Comparison of ENCODE assay signal across 13 cellular contexts in the genomic region with DNA sequence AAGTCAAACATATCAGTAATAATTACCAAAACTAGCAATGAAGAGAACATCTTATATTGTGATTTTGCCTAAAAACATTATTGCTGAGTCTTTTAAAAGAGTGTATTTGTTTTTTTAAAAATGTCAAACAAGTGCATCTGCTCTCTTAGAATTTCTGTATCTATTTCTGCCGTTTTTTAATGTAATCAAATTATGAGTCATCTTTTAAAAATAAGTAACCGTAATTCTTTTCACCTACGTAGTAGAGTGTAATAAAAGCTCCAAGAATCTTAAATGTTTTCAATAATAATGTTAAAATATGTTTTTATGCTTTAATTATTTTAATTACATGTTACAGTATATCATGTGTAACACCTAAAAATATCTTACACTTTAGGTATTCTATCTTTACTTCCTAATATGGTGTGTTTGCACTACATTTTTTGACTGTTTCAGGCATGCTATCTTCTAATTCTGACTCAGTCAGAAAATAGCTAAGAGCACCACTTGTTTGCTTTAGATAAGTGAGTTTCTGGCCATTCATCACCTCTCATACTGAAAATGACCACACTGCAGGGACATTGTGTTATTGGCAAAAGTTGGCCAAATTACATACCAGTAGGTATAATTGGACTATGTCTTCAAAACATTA.
A peak's percentile ranks its signal among the peaks of the same experiment; 100 is the strongest.
DNase-seq lines count a peak whose midpoint lies in the region; ATAC-seq, FAIRE-seq and TF ChIP-seq lines count a peak whose summit lies in the region.
"Had no signal": no experiment of that assay in that cellular context is flagged by ENCODE, and none has a peak within 500 bp of the region (broad histone marks: within the 10 kb centered on the region; RNA-seq: fewer than 3 reads in every experiment).

No MANE protein-coding gene starts in this region.

- CTCF ChIA-PET in PC-3 (lab: Charles Lee) = no interaction called here
- CTCF ChIA-PET in activated CD4-positive, alpha-beta memory T cell treated with anti-CD3 and anti-CD28 coated beads for 36 hours (lab: Charles Lee) = no interaction called here

- H3K27me3 Mint-ChIP-seq in activated CD4-positive, alpha-beta memory T cell treated with anti-CD3 and anti-CD28 coated beads for 36 hours = no peaks in the 10 kb centered on the region
- H3K27me3 Mint-ChIP-seq: activated CD4-positive, alpha-beta T cell treated with anti-CD3 and anti-CD28 coated beads, Interleukin-2, amount 10 ng/mL, durations not matched to agents 24 days and 14 days; CD4-positive, alpha-beta memory T cell had no signal

- peak overlapping the region; percentile 51 for H3K4me2 ChIP-seq in PC-3 (ENCODE audit: low read length)

- TF ChIP-seq CTCF in PC-3 (conservative IDR thresholded peaks at IDR 0.05; ENCODE audit: low read depth, low read length) (no peak), pancreas (IDR thresholded peaks at IDR 0.05) (no peak), adrenal gland (IDR thresholded peaks at IDR 0.05) (no peak), prostate gland (IDR thresholded peaks at IDR 0.05) (no peak)

- no peak overlapping the region for H3K4me3 ChIP-seq in PC-3 (ENCODE audit: low read length)
- no peak overlapping the region for H3K4me3 ChIP-seq in pancreas
- no peak overlapping the region for H3K4me3 ChIP-seq in adrenal gland
- H3K4me3 ChIP-seq in prostate gland = no peak overlapping the region

- H3K27me3 ChIP-seq in PC-3 (ENCODE audit: low read length) (no peaks in the 10 kb centered on the region), pancreas (no peaks in the 10 kb centered on the region), adrenal gland (no peaks in the 10 kb centered on the region), prostate gland (replicated peaks; ENCODE audit: insufficient read depth) (no peaks in the 10 kb centered on the region)

- H3K4me1 ChIP-seq in PC-3 (ENCODE audit: insufficient read depth, low read length) (peaks cover 30% of the 10 kb centered on the region), pancreas (peaks cover 0 to 6% (median 0%) of the 10 kb centered on the region in 3 donors), adrenal gland (replicated peaks in 1 of 2) (no peaks in the 10 kb centered on the region), prostate gland (replicated peaks) (no peaks in the 10 kb centered on the region)

- no peaks in the 10 kb centered on the region for H3K36me3 ChIP-seq in PC-3 (ENCODE audit: low read depth, low read length)
- no peaks in the 10 kb centered on the region for H3K36me3 ChIP-seq in pancreas
- H3K36me3 ChIP-seq in adrenal gland (replicated peaks in 1 of 2) = no peaks in the 10 kb centered on the region
- H3K36me3 ChIP-seq in prostate gland = no peaks in the 10 kb centered on the region

- H3K9me2 ChIP-seq in PC-3 (replicated peaks; ENCODE audit: low read length) = no peaks in the 10 kb centered on the region

- TF ChIP-seq POLR2A in adrenal gland (IDR thresholded peaks at IDR 0.05) (no peak), prostate gland (IDR thresholded peaks at IDR 0.05) (no peak)

- no peak overlapping the region for H3K4me3 Mint-ChIP-seq in activated CD4-positive, alpha-beta memory T cell treated with anti-CD3 and anti-CD28 coated beads for 36 hours
- H3K4me3 Mint-ChIP-seq: activated CD4-positive, alpha-beta T cell treated with anti-CD3 and anti-CD28 coated beads, Interleukin-2, amount 10 ng/mL, durations not matched to agents 24 days and 14 days; CD4-positive, alpha-beta memory T cell had no signal

- H3K9me3 Mint-ChIP-seq in activated CD4-positive, alpha-beta memory T cell treated with anti-CD3 and anti-CD28 coated beads for 36 hours = no peaks in the 10 kb centered on the region
- H3K9me3 Mint-ChIP-seq: activated CD4-positive, alpha-beta T cell treated with anti-CD3 and anti-CD28 coated beads, Interleukin-2, amount 10 ng/mL, durations not matched to agents 24 days and 14 days had no signal

- H3K36me3 Mint-ChIP-seq in activated CD4-positive, alpha-beta memory T cell treated with anti-CD3 and anti-CD28 coated beads for 36 hours = no peaks in the 10 kb centered on the region
- H3K36me3 Mint-ChIP-seq: CD4-positive, alpha-beta memory T cell had no signal

- H4K20me1 ChIP-seq in PC-3 (ENCODE audit: low read length) = no peaks in the 10 kb centered on the region

- no peak overlapping the region for H2AFZ ChIP-seq in PC-3 (ENCODE audit: low read length)

- POLR2A ChIA-PET in PC-3 (lab: Charles Lee; ENCODE audit: unreplicated experiment) = no interaction called here
- POLR2A ChIA-PET in activated CD4-positive, alpha-beta memory T cell treated with anti-CD3 and anti-CD28 coated beads for 36 hours (lab: Charles Lee) = no interaction called here

- ATAC-seq in PC-3 = peak; percentile 70
- peak; percentile 61 to 92 (median 84) for ATAC-seq in pancreas
- no peak for ATAC-seq in GM18502 (IDR thresholded peaks at IDR 0.05; ENCODE audit: poor library complexity, unreplicated experiment)

- no peaks in the 10 kb centered on the region for H3K4me1 Mint-ChIP-seq in activated CD4-positive, alpha-beta memory T cell treated with anti-CD3 and anti-CD28 coated beads for 36 hours (ENCODE audit: low read depth)
- H3K4me1 Mint-ChIP-seq: activated CD4-positive, alpha-beta T cell treated with anti-CD3 and anti-CD28 coated beads, Interleukin-2, amount 10 ng/mL, durations not matched to agents 24 days and 14 days; CD4-positive, alpha-beta memory T cell had no signal

- DNase-seq in ELR (ENCODE audit: low read depth) (peak; percentile 42), PC-3 (peak; percentile 65), fibroblast of gingiva (ENCODE audit: low read depth) (peak; percentile 10), pancreas (no peak), adrenal gland (no peak), prostate gland (ENCODE audit: low spot score) (no peak)
- no peak for DNase-seq in activated CD4-positive, alpha-beta memory T cell treated with anti-CD3 and anti-CD28 coated beads for 36 hours
- DNase-seq: activated CD4-positive, alpha-beta T cell treated with anti-CD3 and anti-CD28 coated beads, Interleukin-2, amount 10 ng/mL, durations not matched to agents 24 days and 14 days; activated gamma-delta T cell treated with Interleukin-2 at 50 U/mL for 16 hours; CD4-positive, alpha-beta memory T cell; NCI-H446 treated with DMSO at 0.1 percent for 48 hours had no signal

- no peaks in the 10 kb centered on the region for H3K79me2 ChIP-seq in PC-3 (ENCODE audit: low read length)

- H3F3A ChIP-seq in PC-3 (ENCODE audit: low read length, unreplicated experiment) = no peaks in the 10 kb centered on the region

- H3K9me3 ChIP-seq in PC-3 (ENCODE audit: low read length) (no peaks in the 10 kb centered on the region), pancreas (no peaks in the 10 kb centered on the region), adrenal gland (replicated peaks in 1 of 3) (peaks cover 0 to 6% (median 0%) of the 10 kb centered on the region in 3 donors), prostate gland (no peaks in the 10 kb centered on the region)

- WGBS in pancreas, 2 donors = 39 to 43% methylated on average over 3 of the region's 3 CpGs
- 57 to 64% (median 60%) methylated on average over 3 of the region's 3 CpGs for WGBS in adrenal gland, 4 donors
- WGBS in prostate gland = 77% methylated on average over 3 of the region's 3 CpGs

- no peak overlapping the region; the same call in 1 of the 2 replicates for H3K9ac ChIP-seq in PC-3 (ENCODE audit: low read length)

- H3K27ac ChIP-seq in PC-3 (ENCODE audit: low read length) (peak overlapping the region; percentile 89), pancreas (no peak overlapping the region), adrenal gland (no peak overlapping the region), prostate gland (no peak overlapping the region)

- FAIRE-seq in pancreas (lab: Jason Lieb, UNC) = peak; percentile 91
- FAIRE-seq: H54 had no signal

- no TSS peak for BruUV-seq in PC-3 (replicated peaks; lab: Mats Ljungman, UMichigan)

- no peak overlapping the region for H3K27ac Mint-ChIP-seq in activated CD4-positive, alpha-beta memory T cell treated with anti-CD3 and anti-CD28 coated beads for 36 hours
- H3K27ac Mint-ChIP-seq: activated CD4-positive, alpha-beta T cell treated with anti-CD3 and anti-CD28 coated beads, Interleukin-2, amount 10 ng/mL, durations not matched to agents 24 days and 14 days; CD4-positive, alpha-beta memory T cell had no signal

- intact Hi-C loops in PC-3 (cut with micrococcal nuclease) = loop anchor here (2.0 kb wide), 1 partner anchor 44 kb away; no protein-coding TSS in a partner anchor
- intact Hi-C loops in pancreas (cut with DNase I) = no loop called here
- intact Hi-C loops in adrenal gland (cut with DNase I) = no loop called here
- intact Hi-C loops in prostate gland (cut with DNase I) = no loop called here
- intact Hi-C loops in activated CD4-positive, alpha-beta memory T cell treated with anti-CD3 and anti-CD28 coated beads for 36 hours (cut with micrococcal nuclease) = no loop called here

Comparison
In these comparisons a context has a peak if more than half of its experiments do, and no peak if none do; other contexts are left out.
1. DNase-seq: peak in ELR (single experiment), PC-3 (single experiment) and fibroblast of gingiva (single experiment); none in pancreas (0 of 6), adrenal gland (0 of 7), prostate gland (single experiment) and activated CD4-positive, alpha-beta memory T cell treated with anti-CD3 and anti-CD28 coated beads for 36 hours (single experiment).